Comparison of ENCODE assay signal across 24 cellular contexts in genomic region chr22:46348099-46348695, GRCh38. TPM values are rescaled to one million over a fixed set of nuclear protein-coding genes. Genes with fewer than 3 reads are reported as not detected.
DNase-seq lines count a peak whose midpoint lies in the region; ATAC-seq and TF ChIP-seq lines count a peak whose summit lies in the region.
"Had no signal": no experiment of that assay in that cellular context is flagged by ENCODE, and none has a peak within 500 bp of the region (broad histone marks: within the 10 kb centered on the region; RNA-seq: fewer than 3 reads in every experiment).

No MANE protein-coding gene starts in this region.

- H3K18ac ChIP-seq in mesenchymal stem cell (ENCODE audit: low read depth in 1 of 2, low read length in 2 of 2) = no peak overlapping the region

- TF ChIP-seq CTCF in osteoblast (IDR thresholded peaks at IDR 0.05; ENCODE audit: extremely low read depth, low read depth, low read length) (no peak), type B pancreatic cell (conservative IDR thresholded peaks at IDR 0.05) (no peak)

- H3K4ac ChIP-seq in mesenchymal stem cell (ENCODE audit: low read depth in 1 of 2, low read length in 2 of 2) = no peak overlapping the region

- peaks cover 85% of the 10 kb centered on the region for H3K36me3 ChIP-seq in osteoblast (ENCODE audit: insufficient read depth, low read length)
- peaks cover 76 to 99% of the 10 kb centered on the region in 2 experiments for H3K36me3 ChIP-seq in mesenchymal stem cell (ENCODE audit: control insufficient read depth in 1 of 2, insufficient read depth in 2 of 2, low read depth in 1 of 2, low read length in 2 of 2)

- H3K36me3 Mint-ChIP-seq in activated T-helper 2 cell treated with anti-CD3 and anti-CD28 coated beads, Interferon-gamma antibody, Interleukin-2, Interleukin-4, amounts not matched to agents 10 μg/mL and 5 μg/mL and 100 μg/mL, durations not matched to agents 14 hours and 24 hours and 36 hours (ENCODE audit: low read depth) = peaks cover 78% of the 10 kb centered on the region
- H3K36me3 Mint-ChIP-seq in type B pancreatic cell = peaks cover 5% of the 10 kb centered on the region

- H3K4me3 Mint-ChIP-seq in activated T-helper 2 cell treated with anti-CD3 and anti-CD28 coated beads, Interferon-gamma antibody, Interleukin-2, Interleukin-4, amounts not matched to agents 10 μg/mL and 5 μg/mL and 100 μg/mL, durations not matched to agents 14 hours and 24 hours and 36 hours (ENCODE audit: low read depth) = no peak overlapping the region
- H3K4me3 Mint-ChIP-seq in type B pancreatic cell = no peak overlapping the region
- H3K4me3 Mint-ChIP-seq: CD4-positive, alpha-beta memory T cell had no signal

- peaks cover 51% of the 10 kb centered on the region for H3K79me1 ChIP-seq in mesenchymal stem cell (replicated peaks; ENCODE audit: low read length, poor library complexity, severe bottlenecking)

- no peak overlapping the region for H3K9ac ChIP-seq in mesenchymal stem cell (ENCODE audit: low read length)

- ATAC-seq in Right ventricle myocardium superior (ENCODE audit: poor library complexity) = peak; percentile 28
- ATAC-seq in left ventricle myocardium superior = peak; percentile 23

- peaks cover 4% of the 10 kb centered on the region for H3K79me2 ChIP-seq in osteoblast (ENCODE audit: insufficient read depth, low read length)

- DNase-seq in Right ventricle myocardium superior (no peak), left ventricle myocardium superior (no peak), osteoblast (ENCODE audit: insufficient read length, low spot score, missing footprints) (peak; percentile 73), mesenchymal stem cell (no peak), type B pancreatic cell (ENCODE audit: extremely low spot score, unreplicated experiment) (no peak)
- no peak for DNase-seq in activated naive CD4-positive, alpha-beta T cell treated with anti-CD3 and anti-CD28 coated beads, Interleukin-2, amount 50 U/mL, for 16 hours
- no peak for DNase-seq in activated T-helper 2 cell treated with anti-CD3 and anti-CD28 coated beads, Interferon-gamma antibody, Interleukin-2, Interleukin-4, amounts not matched to agents 10 μg/mL and 5 μg/mL and 100 μg/mL, durations not matched to agents 14 hours and 24 hours and 36 hours (ENCODE audit: low spot score)
- DNase-seq: C1 segment of cervical spinal cord; Caco-2; CD4-positive, alpha-beta memory T cell; DMS 273 treated with DMSO at 0.1 percent for 48 hours; DND-41; NCI-H1092; NCI-H1417 treated with DMSO at 0.1 percent for 48 hours; NCI-H1694 treated with DMSO at 0.1 percent for 48 hours; NCI-H2081; NCI-H226; NCI-H510A; NCI-H69; RPMI8226; SIG-M5 had no signal

- no peak overlapping the region for H4K8ac ChIP-seq in mesenchymal stem cell (ENCODE audit: low read length)

- H3K4me1 ChIP-seq in osteoblast (ENCODE audit: insufficient read depth, low read length) = no peaks in the 10 kb centered on the region
- H3K4me1 ChIP-seq in mesenchymal stem cell (ENCODE audit: control insufficient read depth, insufficient read depth, low read depth, low read length) = peaks cover 11% of the 10 kb centered on the region
- H3K4me1 ChIP-seq: Caco-2 had no signal

- H3K27me3 ChIP-seq in osteoblast (ENCODE audit: insufficient read depth, low read length) = no peaks in the 10 kb centered on the region
- H3K27me3 ChIP-seq in mesenchymal stem cell (ENCODE audit: control insufficient read depth in 1 of 2, insufficient read depth in 1 of 2, low read length in 2 of 2) = no peaks in the 10 kb centered on the region

- H3K23ac ChIP-seq in mesenchymal stem cell (ENCODE audit: low read length in 2 of 2) = no peak overlapping the region

- H3K27ac ChIP-seq in osteoblast (ENCODE audit: low read depth, low read length) = no peak overlapping the region
- H3K27ac ChIP-seq in mesenchymal stem cell (ENCODE audit: low read length, poor library complexity, severe bottlenecking) = no peak overlapping the region
- H3K27ac ChIP-seq: HL-60, SK-N-MC had no signal

- no peak overlapping the region for H3K14ac ChIP-seq in mesenchymal stem cell (ENCODE audit: low read length in 2 of 2)

- H4K20me1 ChIP-seq in osteoblast (ENCODE audit: insufficient read depth, low read length) = peaks cover 22% of the 10 kb centered on the region

- H4K91ac ChIP-seq in mesenchymal stem cell (ENCODE audit: low read length) = no peak overlapping the region

- H2AFZ ChIP-seq in osteoblast (ENCODE audit: low read length) (no peak overlapping the region), mesenchymal stem cell (ENCODE audit: low read depth, low read length) (no peak overlapping the region)

- no peak overlapping the region for H3K27ac Mint-ChIP-seq in activated T-helper 2 cell treated with anti-CD3 and anti-CD28 coated beads, Interferon-gamma antibody, Interleukin-2, Interleukin-4, amounts not matched to agents 10 μg/mL and 5 μg/mL and 100 μg/mL, durations not matched to agents 14 hours and 24 hours and 36 hours
- H3K27ac Mint-ChIP-seq in type B pancreatic cell = no peak overlapping the region

- H3K27me3 Mint-ChIP-seq in activated T-helper 2 cell treated with anti-CD3 and anti-CD28 coated beads, Interferon-gamma antibody, Interleukin-2, Interleukin-4, amounts not matched to agents 10 μg/mL and 5 μg/mL and 100 μg/mL, durations not matched to agents 14 hours and 24 hours and 36 hours (ENCODE audit: low read depth) = no peaks in the 10 kb centered on the region
- no peaks in the 10 kb centered on the region for H3K27me3 Mint-ChIP-seq in type B pancreatic cell
- H3K27me3 Mint-ChIP-seq: CD4-positive, alpha-beta memory T cell; IgD-negative memory B cell had no signal

- no peak overlapping the region for H2AK5ac ChIP-seq in mesenchymal stem cell (ENCODE audit: low read length, severe bottlenecking)

- intact Hi-C loops in Right ventricle myocardium superior (cut with DNase I) = no loop called here
- intact Hi-C loops in left ventricle myocardium superior (cut with micrococcal nuclease) = no loop called here
- intact Hi-C loops in activated T-helper 2 cell treated with anti-CD3 and anti-CD28 coated beads, Interferon-gamma antibody, Interleukin-2, Interleukin-4, amounts not matched to agents 10 μg/mL and 5 μg/mL and 100 μg/mL, durations not matched to agents 14 hours and 24 hours and 36 hours (cut with micrococcal nuclease) = no loop called here

- H2BK12ac ChIP-seq in mesenchymal stem cell (ENCODE audit: low read length in 2 of 2) = no peak overlapping the region

- no peak overlapping the region for H3K4me2 ChIP-seq in osteoblast (ENCODE audit: insufficient read depth, low read length)
- no peak overlapping the region for H3K4me2 ChIP-seq in mesenchymal stem cell (ENCODE audit: low read length, poor library complexity, severe bottlenecking)

- H2BK5ac ChIP-seq in mesenchymal stem cell (ENCODE audit: low read depth, low read length, poor library complexity, severe bottlenecking) = no peak overlapping the region

- no peaks in the 10 kb centered on the region for H3K9me3 Mint-ChIP-seq in activated T-helper 2 cell treated with anti-CD3 and anti-CD28 coated beads, Interferon-gamma antibody, Interleukin-2, Interleukin-4, amounts not matched to agents 10 μg/mL and 5 μg/mL and 100 μg/mL, durations not matched to agents 14 hours and 24 hours and 36 hours
- H3K9me3 Mint-ChIP-seq in type B pancreatic cell = no peaks in the 10 kb centered on the region
- H3K9me3 Mint-ChIP-seq: CD4-positive, alpha-beta memory T cell; IgD-negative memory B cell had no signal

- H2BK15ac ChIP-seq in mesenchymal stem cell (ENCODE audit: low read depth, poor library complexity, severe bottlenecking) = no peak overlapping the region

- H3K4me1 Mint-ChIP-seq in activated T-helper 2 cell treated with anti-CD3 and anti-CD28 coated beads, Interferon-gamma antibody, Interleukin-2, Interleukin-4, amounts not matched to agents 10 μg/mL and 5 μg/mL and 100 μg/mL, durations not matched to agents 14 hours and 24 hours and 36 hours (ENCODE audit: low read depth) = no peaks in the 10 kb centered on the region
- no peaks in the 10 kb centered on the region for H3K4me1 Mint-ChIP-seq in type B pancreatic cell (ENCODE audit: unreplicated experiment)

- H2BK120ac ChIP-seq in mesenchymal stem cell (ENCODE audit: low read depth, low read length) = no peak overlapping the region

- WGBS in mesenchymal stem cell = 99% methylated on average over 15 of the region's 15 CpGs

- H3K4me3 ChIP-seq in osteoblast (ENCODE audit: insufficient read depth, low read length) (no peak overlapping the region), mesenchymal stem cell (ENCODE audit: insufficient read depth in 1 of 2, low read depth in 1 of 2, low read length in 2 of 2) (no peak overlapping the region)
- H3K4me3 ChIP-seq: SK-N-MC had no signal

- no peaks in the 10 kb centered on the region for H3K9me3 ChIP-seq in osteoblast (ENCODE audit: low read depth, low read length)
- H3K9me3 ChIP-seq in mesenchymal stem cell (ENCODE audit: control insufficient read depth, low read length) = no peaks in the 10 kb centered on the region
- H3K9me3 ChIP-seq: Caco-2 had no signal

RNA-seq across cellular contexts. Expression of gene TRMU, which starts 12.7 kb away (rescaled TPM):
- total RNA-seq in Right ventricle myocardium superior (37.7 TPM), left ventricle myocardium superior (44.0 TPM), osteoblast (18.9 and 22.1 TPM in 2 replicates), type B pancreatic cell (ENCODE audit: low replicate concordance) (46.6 and 68.4 TPM in 2 replicates)
- polyA plus RNA-seq in mesenchymal stem cell (2013, experiment 1 of 2) = 15.7 TPM
- polyA plus RNA-seq in mesenchymal stem cell (2013, experiment 2 of 2) = 15.2 TPM
- 74.1 and 76.0 TPM in 2 replicates for total RNA-seq in activated T-helper 2 cell treated with anti-CD3 and anti-CD28 coated beads, Interferon-gamma antibody, Interleukin-2, Interleukin-4, amounts not matched to agents 10 μg/mL and 5 μg/mL and 100 μg/mL, durations not matched to agents 14 hours and 24 hours and 36 hours

RNA-seq across cellular contexts. Expression of gene GTSE1, which starts 51.5 kb away (rescaled TPM):
- total RNA-seq in Right ventricle myocardium superior = 0.43 TPM
- total RNA-seq in left ventricle myocardium superior = 0.45 TPM
- 1.8 and 2.1 TPM in 2 replicates for total RNA-seq in osteoblast
- 3.9 TPM for polyA plus RNA-seq in mesenchymal stem cell (2013, experiment 1 of 2)
- polyA plus RNA-seq in mesenchymal stem cell (2013, experiment 2 of 2) = 3.8 TPM
- 46.1 and 47.7 TPM in 2 replicates for total RNA-seq in activated T-helper 2 cell treated with anti-CD3 and anti-CD28 coated beads, Interferon-gamma antibody, Interleukin-2, Interleukin-4, amounts not matched to agents 10 μg/mL and 5 μg/mL and 100 μg/mL, durations not matched to agents 14 hours and 24 hours and 36 hours
- total RNA-seq in type B pancreatic cell (ENCODE audit: low replicate concordance) = 12.3 and 39.6 TPM in 2 replicates
- polyA plus RNA-seq: CD4-positive, alpha-beta memory T cell; IgD-negative memory B cell had no signal
